In genomic region chrX:20149326-20149725, GRCh38 we compare ENCODE assay signal across 17 cellular contexts. TPM values are rescaled to one million over a fixed set of nuclear protein-coding genes. Genes with fewer than 3 reads are reported as not detected.
DNase-seq lines count a peak whose midpoint lies in the region; ATAC-seq, FAIRE-seq and TF ChIP-seq lines count a peak whose summit lies in the region.
"Had no signal": no experiment of that assay in that cellular context is flagged by ENCODE, and none has a peak within 500 bp of the region (broad histone marks: within the 10 kb centered on the region; RNA-seq: fewer than 3 reads in every experiment).

No MANE protein-coding gene starts in this region.

- no peaks in the 10 kb centered on the region for H3K4me1 ChIP-seq in astrocyte (ENCODE audit: insufficient read depth, low read length)
- peaks cover 0 to 8% (median 2%) of the 10 kb centered on the region in 4 donors for H3K4me1 ChIP-seq in right lobe of liver
- H3K4me1 ChIP-seq in mesendoderm (ENCODE audit: control insufficient read depth, low read depth, low read length): no peaks in the 10 kb centered on the region

- no peak overlapping the region for H4K8ac ChIP-seq in mesendoderm (ENCODE audit: low read depth, low read length)

- no peaks in the 10 kb centered on the region for H3K4me1 Mint-ChIP-seq in astrocyte (ENCODE audit: low read depth, unreplicated experiment)
- H3K4me1 Mint-ChIP-seq: B cell, H9 had no signal

- H3K23ac ChIP-seq in mesendoderm (ENCODE audit: low read length): no peak overlapping the region

- no peaks in the 10 kb centered on the region for H3K27me3 Mint-ChIP-seq in astrocyte (ENCODE audit: low read depth, unreplicated experiment)
- H3K27me3 Mint-ChIP-seq: B cell had no signal

- no peak overlapping the region for H2AK5ac ChIP-seq in mesendoderm (ENCODE audit: low read length)

- H3K36me3 ChIP-seq in astrocyte (ENCODE audit: insufficient read depth, low read length) (no peaks in the 10 kb centered on the region), right lobe of liver (peaks cover 0 to 13% (median 2%) of the 10 kb centered on the region in 4 donors), mesendoderm (ENCODE audit: control insufficient read depth, insufficient read depth, low read length) (no peaks in the 10 kb centered on the region)

- no peak overlapping the region for H3K56ac ChIP-seq in mesendoderm (ENCODE audit: low read length)

- H4K20me1 ChIP-seq in astrocyte (ENCODE audit: insufficient read depth, low read length): no peaks in the 10 kb centered on the region
- H4K20me1 ChIP-seq: BLaER1 treated with 17β-estradiol and CSF1 and Interleukin-3, amounts not matched to agents 10 nM and 100 nM had no signal

- H3K27ac ChIP-seq in astrocyte (ENCODE audit: low read depth, low read length): no peak overlapping the region
- H3K27ac ChIP-seq in right lobe of liver: peak overlapping the region in 2 of 3 donors; percentile 28 to 45
- no peak overlapping the region for H3K27ac ChIP-seq in mesendoderm (ENCODE audit: low read depth, low read length)
- H3K27ac ChIP-seq: BLaER1 treated with 17β-estradiol and CSF1 and Interleukin-3, amounts not matched to agents 10 nM and 100 nM had no signal

- H3K4me3 ChIP-seq in astrocyte (ENCODE audit: insufficient read depth, low read depth, low read length): no peak overlapping the region
- H3K4me3 ChIP-seq in right lobe of liver: no peak overlapping the region
- no peak overlapping the region for H3K4me3 ChIP-seq in mesendoderm (ENCODE audit: low read length)
- H3K4me3 ChIP-seq: BLaER1 treated with 17β-estradiol and CSF1 and Interleukin-3, amounts not matched to agents 10 nM and 100 nM had no signal

- H2AFZ ChIP-seq in astrocyte (ENCODE audit: low read depth, low read length): no peak overlapping the region

- H4K5ac ChIP-seq in mesendoderm (ENCODE audit: low read length): no peak overlapping the region

- no peak overlapping the region for H3K4me2 ChIP-seq in astrocyte (ENCODE audit: low read length)
- H3K4me2 ChIP-seq in mesendoderm (ENCODE audit: low read length): no peak overlapping the region

- no peak overlapping the region for H2BK15ac ChIP-seq in mesendoderm (replicated peaks; ENCODE audit: low read depth)

- H3K4me3 Mint-ChIP-seq in astrocyte (ENCODE audit: unreplicated experiment): no peak overlapping the region
- H3K4me3 Mint-ChIP-seq: B cell; CD8-positive, alpha-beta T cell; H9 had no signal

- FAIRE-seq in astrocyte (lab: Jason Lieb, UNC): peak; percentile 60
- FAIRE-seq: G401.6, GM19239, H1 had no signal

- ATAC-seq in left lobe of liver (peak; percentile 84), right lobe of liver (peak; percentile 78 to 90 (median 90)), HG02759 (IDR thresholded peaks at IDR 0.05; ENCODE audit: unreplicated experiment) (no peak)
- ATAC-seq: CD8-positive, alpha-beta T cell had no signal

- no peak overlapping the region for H3K4ac ChIP-seq in mesendoderm (ENCODE audit: low read depth, low read length)

- no peaks in the 10 kb centered on the region for H3K9me3 Mint-ChIP-seq in astrocyte (ENCODE audit: unreplicated experiment)
- H3K9me3 Mint-ChIP-seq: CD8-positive, alpha-beta T cell had no signal

- TF ChIP-seq CTCF in astrocyte (IDR thresholded peaks at IDR 0.05; ENCODE audit: insufficient read depth, low read depth, low read length): no peak
- no peak for TF ChIP-seq CTCF in right lobe of liver (IDR thresholded peaks at IDR 0.05)

- no peak overlapping the region for H3K27ac Mint-ChIP-seq in astrocyte (ENCODE audit: unreplicated experiment)
- H3K27ac Mint-ChIP-seq: B cell; CD8-positive, alpha-beta T cell; H9 had no signal

- WGBS in right lobe of liver (ENCODE audit: insufficient coverage, low coverage, low lambda C conversion rate, missing lambda C conversion rate): 20% methylated on average over 2 of the region's 2 CpGs
- no CpG with 5 or more reads among the region's 2 CpGs for WGBS in mesendoderm (ENCODE audit: extremely low coverage, insufficient coverage, low lambda C conversion rate)

- no peaks in the 10 kb centered on the region for H3K9me3 ChIP-seq in astrocyte (ENCODE audit: insufficient read depth, low read depth, low read length)
- no peaks in the 10 kb centered on the region for H3K9me3 ChIP-seq in right lobe of liver
- H3K9me3 ChIP-seq: BLaER1 treated with 17β-estradiol and CSF1 and Interleukin-3, amounts not matched to agents 10 nM and 100 nM had no signal

- no peak overlapping the region for H2BK120ac ChIP-seq in mesendoderm (ENCODE audit: low read depth, low read length)

- H3K9ac ChIP-seq in astrocyte (ENCODE audit: low read length): no peak overlapping the region
- H3K9ac ChIP-seq in mesendoderm (ENCODE audit: low read length): no peak overlapping the region
- H3K9ac ChIP-seq: BLaER1 treated with 17β-estradiol and CSF1 and Interleukin-3, amounts not matched to agents 10 nM and 100 nM had no signal

- H2BK5ac ChIP-seq in mesendoderm (ENCODE audit: low read length): no peak overlapping the region

- intact Hi-C loops in right lobe of liver (cut with DNase I): no loop called here

- H3K18ac ChIP-seq in mesendoderm (ENCODE audit: low read length): no peak overlapping the region

- no peaks in the 10 kb centered on the region for H3K36me3 Mint-ChIP-seq in astrocyte (ENCODE audit: low read depth, unreplicated experiment)

- no peak for DNase-seq in astrocyte (ENCODE audit: low read depth)
- no peak for DNase-seq in left lobe of liver (ENCODE audit: low spot score)
- no peak for DNase-seq in right lobe of liver
- DNase-seq in stimulated activated CD4-positive, alpha-beta T cell treated with anti-CD3 and anti-CD28 coated beads, Interleukin-12 subunit alpha, Interleukin-12 subunit beta, amount 100 ng/mL, for 4 hours: no peak
- DNase-seq in RKO (ENCODE audit: low spot score): no peak
- DNase-seq in mesendoderm: no peak
- DNase-seq: 8988T; Calu3; CD8-positive, alpha-beta T cell; DMS 273 treated with DMSO at 0.1 percent for 48 hours; H9 had no signal

- H3K27me3 ChIP-seq in astrocyte (ENCODE audit: insufficient read depth, low read length): no peaks in the 10 kb centered on the region
- H3K27me3 ChIP-seq in right lobe of liver: no peaks in the 10 kb centered on the region
- H3K27me3 ChIP-seq in mesendoderm (ENCODE audit: insufficient read depth, low read length, poor library complexity): no peaks in the 10 kb centered on the region
- H3K27me3 ChIP-seq: BLaER1 treated with 17β-estradiol and CSF1 and Interleukin-3, amounts not matched to agents 10 nM and 100 nM had no signal

- no peak for TF ChIP-seq POLR2A in right lobe of liver (IDR thresholded peaks at IDR 0.05)

- H3K79me2 ChIP-seq in astrocyte (ENCODE audit: insufficient read depth, low read length) (no peaks in the 10 kb centered on the region), mesendoderm (ENCODE audit: control insufficient read depth, insufficient read depth, low read length) (no peaks in the 10 kb centered on the region)

- no peaks in the 10 kb centered on the region for H3K79me1 ChIP-seq in mesendoderm (ENCODE audit: low read length)

RNA-seq across cellular contexts. Expression of gene EIF1AX, which starts 7.7 kb away (rescaled TPM):
- 80.8 and 88.5 TPM in 2 replicates for total RNA-seq in astrocyte
- total RNA-seq in left lobe of liver: 40.5 TPM
- 10 to 100 TPM; 31.1 to 71.6 (median 44.4) TPM for total RNA-seq in right lobe of liver
- 103 TPM for polyA plus RNA-seq in mesendoderm (2013, experiment 1 of 2)
- 103 TPM for polyA plus RNA-seq in mesendoderm (2013, experiment 2 of 2)

RNA-seq across cellular contexts. Expression of gene MAP7D2, which starts 32.6 kb away (rescaled TPM):
- total RNA-seq in astrocyte: 1.2 and 1.3 TPM in 2 replicates
- total RNA-seq in left lobe of liver: 0.08 TPM
- under 1 TPM in 4 of 6 experiments, not detected in 2; 0.11 to 0.49 (median 0.30) TPM for total RNA-seq in right lobe of liver
- 0.79 TPM for polyA plus RNA-seq in mesendoderm (2013, experiment 1 of 2)
- polyA plus RNA-seq in mesendoderm (2013, experiment 2 of 2): 0.85 TPM
- total RNA-seq: B cell had no signal

Comparison
In these comparisons a context has a peak if more than half of its experiments do, and no peak if none do; other contexts are left out.
1. H3K27ac ChIP-seq: peak in right lobe of liver (2 of 3); none in astrocyte (single experiment) and mesendoderm (single experiment).